ENCODE assay signal across 1 cellular context in the genomic region with DNA sequence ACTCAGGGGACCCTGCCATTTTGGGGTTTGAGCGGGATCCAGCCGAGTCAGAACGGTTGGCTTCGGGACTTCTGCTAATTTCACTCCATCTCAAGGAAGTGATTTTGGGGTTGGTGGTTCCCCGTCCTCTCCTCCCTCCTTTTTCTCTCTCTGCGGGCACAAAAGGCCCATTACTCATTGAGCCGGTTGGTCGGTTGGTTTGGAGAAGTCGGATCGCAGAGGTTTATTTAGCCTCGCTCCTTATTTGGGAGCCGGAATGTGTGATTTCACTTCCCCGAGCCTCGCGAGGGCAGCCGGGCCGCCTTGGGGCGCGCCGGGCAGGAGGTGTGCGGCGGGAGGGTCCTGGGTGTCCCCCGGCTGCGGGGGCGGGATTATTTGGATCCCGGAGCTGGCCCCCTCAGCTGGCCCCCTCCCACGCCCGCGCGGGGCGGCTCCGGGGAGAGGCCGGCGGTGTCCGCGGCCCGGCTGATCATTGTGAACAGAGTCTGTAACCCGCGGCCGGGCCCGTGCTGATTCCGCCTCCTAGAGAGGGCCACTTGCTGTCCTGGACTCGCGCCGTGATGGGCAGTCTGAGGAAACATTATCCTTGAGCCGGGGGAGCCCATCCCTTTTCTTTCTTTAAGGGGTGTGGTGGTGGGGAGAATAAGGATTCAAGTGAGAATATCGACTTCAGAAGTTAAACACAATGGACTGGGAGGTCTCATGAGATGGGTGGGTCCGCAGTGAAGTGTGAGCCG.
TF ChIP-seq lines count a peak whose summit lies in the region.

No MANE protein-coding gene starts in this region.

TF ChIP-seq in HepG2, 621 proteins besides CTCF, POLR2A, EP300 and RAD21 (continued from another document):
- TF ChIP-seq ZFP1 (CRISPR knock-in tag; IDR thresholded peaks at IDR 0.05): no peak
- 0 out of 2 replicates have a peak, but pooled peaks have one; percentile 24 for TF ChIP-seq GABPB1 (CRISPR knock-in tag; IDR thresholded peaks at IDR 0.05)
- no peak for TF ChIP-seq NFE2L2 (IDR thresholded peaks at IDR 0.05; ENCODE audit: low read length)
- TF ChIP-seq, protein P1, sequence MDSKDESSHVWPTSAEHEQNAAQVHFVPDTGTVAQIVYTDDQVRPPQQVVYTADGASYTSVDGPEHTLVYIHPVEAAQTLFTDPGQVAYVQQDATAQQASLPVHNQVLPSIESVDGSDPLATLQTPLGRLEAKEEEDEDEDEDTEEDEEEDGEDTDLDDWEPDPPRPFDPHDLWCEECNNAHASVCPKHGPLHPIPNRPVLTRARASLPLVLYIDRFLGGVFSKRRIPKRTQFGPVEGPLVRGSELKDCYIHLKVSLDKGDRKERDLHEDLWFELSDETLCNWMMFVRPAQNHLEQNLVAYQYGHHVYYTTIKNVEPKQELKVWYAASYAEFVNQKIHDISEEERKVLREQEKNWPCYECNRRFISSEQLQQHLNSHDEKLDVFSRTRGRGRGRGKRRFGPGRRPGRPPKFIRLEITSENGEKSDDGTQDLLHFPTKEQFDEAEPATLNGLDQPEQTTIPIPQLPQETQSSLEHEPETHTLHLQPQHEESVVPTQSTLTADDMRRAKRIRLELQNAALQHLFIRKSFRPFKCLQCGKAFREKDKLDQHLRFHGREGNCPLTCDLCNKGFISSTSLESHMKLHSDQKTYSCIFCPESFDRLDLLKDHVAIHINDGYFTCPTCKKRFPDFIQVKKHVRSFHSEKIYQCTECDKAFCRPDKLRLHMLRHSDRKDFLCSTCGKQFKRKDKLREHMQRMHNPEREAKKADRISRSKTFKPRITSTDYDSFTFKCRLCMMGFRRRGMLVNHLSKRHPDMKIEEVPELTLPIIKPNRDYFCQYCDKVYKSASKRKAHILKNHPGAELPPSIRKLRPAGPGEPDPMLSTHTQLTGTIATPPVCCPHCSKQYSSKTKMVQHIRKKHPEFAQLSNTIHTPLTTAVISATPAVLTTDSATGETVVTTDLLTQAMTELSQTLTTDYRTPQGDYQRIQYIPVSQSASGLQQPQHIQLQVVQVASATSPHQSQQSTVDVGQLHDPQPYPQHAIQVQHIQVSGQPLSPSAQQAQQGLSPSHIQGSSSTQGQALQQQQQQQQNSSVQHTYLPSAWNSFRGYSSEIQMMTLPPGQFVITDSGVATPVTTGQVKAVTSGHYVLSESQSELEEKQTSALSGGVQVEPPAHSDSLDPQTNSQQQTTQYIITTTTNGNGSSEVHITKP (CRISPR knock-in tag; IDR thresholded peaks at IDR 0.05; ENCODE audit: low read depth): no peak
- TF ChIP-seq, protein P2, sequence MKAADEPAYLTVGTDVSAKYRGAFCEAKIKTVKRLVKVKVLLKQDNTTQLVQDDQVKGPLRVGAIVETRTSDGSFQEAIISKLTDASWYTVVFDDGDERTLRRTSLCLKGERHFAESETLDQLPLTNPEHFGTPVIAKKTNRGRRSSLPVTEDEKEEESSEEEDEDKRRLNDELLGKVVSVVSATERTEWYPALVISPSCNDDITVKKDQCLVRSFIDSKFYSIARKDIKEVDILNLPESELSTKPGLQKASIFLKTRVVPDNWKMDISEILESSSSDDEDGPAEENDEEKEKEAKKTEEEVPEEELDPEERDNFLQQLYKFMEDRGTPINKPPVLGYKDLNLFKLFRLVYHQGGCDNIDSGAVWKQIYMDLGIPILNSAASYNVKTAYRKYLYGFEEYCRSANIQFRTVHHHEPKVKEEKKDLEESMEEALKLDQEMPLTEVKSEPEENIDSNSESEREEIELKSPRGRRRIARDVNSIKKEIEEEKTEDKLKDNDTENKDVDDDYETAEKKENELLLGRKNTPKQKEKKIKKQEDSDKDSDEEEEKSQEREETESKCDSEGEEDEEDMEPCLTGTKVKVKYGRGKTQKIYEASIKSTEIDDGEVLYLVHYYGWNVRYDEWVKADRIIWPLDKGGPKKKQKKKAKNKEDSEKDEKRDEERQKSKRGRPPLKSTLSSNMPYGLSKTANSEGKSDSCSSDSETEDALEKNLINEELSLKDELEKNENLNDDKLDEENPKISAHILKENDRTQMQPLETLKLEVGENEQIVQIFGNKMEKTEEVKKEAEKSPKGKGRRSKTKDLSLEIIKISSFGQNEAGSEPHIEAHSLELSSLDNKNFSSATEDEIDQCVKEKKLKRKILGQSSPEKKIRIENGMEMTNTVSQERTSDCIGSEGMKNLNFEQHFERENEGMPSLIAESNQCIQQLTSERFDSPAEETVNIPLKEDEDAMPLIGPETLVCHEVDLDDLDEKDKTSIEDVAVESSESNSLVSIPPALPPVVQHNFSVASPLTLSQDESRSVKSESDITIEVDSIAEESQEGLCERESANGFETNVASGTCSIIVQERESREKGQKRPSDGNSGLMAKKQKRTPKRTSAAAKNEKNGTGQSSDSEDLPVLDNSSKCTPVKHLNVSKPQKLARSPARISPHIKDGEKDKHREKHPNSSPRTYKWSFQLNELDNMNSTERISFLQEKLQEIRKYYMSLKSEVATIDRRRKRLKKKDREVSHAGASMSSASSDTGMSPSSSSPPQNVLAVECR (CRISPR knock-in tag; IDR thresholded peaks at IDR 0.05; ENCODE audit: borderline replicate concordance): peak; percentile 44; the same call in 1 of the 2 replicates
- TF ChIP-seq ZNF383 (CRISPR knock-in tag; IDR thresholded peaks at IDR 0.05; ENCODE audit: borderline replicate concordance): no peak
- no peak for TF ChIP-seq ZNF761 (CRISPR knock-in tag; conservative IDR thresholded peaks at IDR 0.05)
- peak; percentile 51; the same call in 1 of the 2 replicates for TF ChIP-seq SAP130 (CRISPR knock-in tag; IDR thresholded peaks at IDR 0.05; ENCODE audit: low read depth)
- TF ChIP-seq RORA (CRISPR knock-in tag; IDR thresholded peaks at IDR 0.05): no peak
- TF ChIP-seq ARHGAP35 (CRISPR knock-in tag; IDR thresholded peaks at IDR 0.05; ENCODE audit: borderline replicate concordance): no peak; the same call in 1 of the 2 replicates
- peak; percentile 88 for TF ChIP-seq CHD2 (IDR thresholded peaks at IDR 0.05; ENCODE audit: low read depth, low read length)
- TF ChIP-seq ZNF572 (CRISPR knock-in tag; IDR thresholded peaks at IDR 0.05): no peak
- no peak for TF ChIP-seq ZNF83 (CRISPR knock-in tag; IDR thresholded peaks at IDR 0.05; ENCODE audit: borderline replicate concordance)
